In genomic region chr15:68029959-68030358, GRCh38 we compare ENCODE assay signal across 11 cellular contexts.
"Had no signal": no experiment of that assay in that cellular context is flagged by ENCODE, and none has a peak within 500 bp of the region (broad histone marks: within the 10 kb centered on the region; RNA-seq: fewer than 3 reads in every experiment).

No MANE protein-coding gene starts in this region.

- H3K27ac ChIP-seq: GM23248 had no signal

- DNase-seq: GM23248, GOT3, H7, H9, HCEC 1CT, HFFc6 had no signal

- H3K9ac ChIP-seq: GM23248 had no signal

- H3K4me3 Mint-ChIP-seq: GM23338, H9, HFFc6 had no signal

- ATAC-seq: GM23338, HCT116 had no signal

- H3K27ac Mint-ChIP-seq: GM23338, H9, HFFc6 had no signal

- H2AFZ ChIP-seq: GM23248, GM23338 had no signal

- H3K4me3 ChIP-seq: GM23248, GM23338, HAP-1 had no signal

- H3K36me3 ChIP-seq: HAP-1 had no signal

- H3K4me1 Mint-ChIP-seq: GM23338, H9 had no signal

- H3K9me3 Mint-ChIP-seq: GM23338, HFFc6 had no signal

- H3K4me2 ChIP-seq: GM23338 had no signal

- FAIRE-seq: H1, H54 had no signal
